Comparison of ENCODE assay signal across 19 cellular contexts in genomic region chr11:115916596-115916995, GRCh38.
DNase-seq lines count a peak whose midpoint lies in the region; ATAC-seq and TF ChIP-seq lines count a peak whose summit lies in the region.
"Had no signal": no experiment of that assay in that cellular context is flagged by ENCODE, and none has a peak within 500 bp of the region (broad histone marks: within the 10 kb centered on the region; RNA-seq: fewer than 3 reads in every experiment).

No MANE protein-coding gene starts in this region.

- DNase-seq in DMS153 treated with DMSO at 0.1 percent for 48 hours (lab: John Stamatoyannopoulos, UW; ENCODE audit: unreplicated experiment) (peak; percentile 45), MG63 (peak; percentile 46), NCI-H345 (lab: John Stamatoyannopoulos, UW) (peak; percentile 54), left lung (peak in 1 of 2 donors; percentile 46), T1000 (lab: John Stamatoyannopoulos, UW) (no peak), H7 (no peak), cerebellar cortex (ENCODE audit: low spot score) (no peak), foreskin fibroblast (no peak)
- DNase-seq: activated B cell treated with CpG ODN at 0.5 μM for 24 hours; activated CD4-positive, alpha-beta T cell treated with anti-CD3 and anti-CD28 coated beads, Interleukin-2, amount 50 U/mL, for 4 hours; aorta; NCI-H774; OCI-M1; posterior cingulate gyrus; sigmoid colon; tibial artery had no signal

- ATAC-seq in left lung: peak; percentile 56
- ATAC-seq: activated T-helper 17 cell treated with anti-CD3 and anti-CD28 coated beads, Interleukin-2, amount 50 U/mL, for 72 hours had no signal

- intact Hi-C loops in left lung (cut with DNase I): no loop called here

- H3K4me3 ChIP-seq in MG63 (no peak overlapping the region), left lung (no peak overlapping the region), H7 (ENCODE audit: insufficient read depth, low read depth, low read length) (no peak overlapping the region), foreskin fibroblast (ENCODE audit: low read depth in 1 of 2, low read length in 2 of 2) (no peak overlapping the region)
- H3K4me3 ChIP-seq: cardiac muscle cell, sigmoid colon, tibial artery had no signal

- H3K9me3 ChIP-seq in MG63: no peaks in the 10 kb centered on the region
- no peaks in the 10 kb centered on the region for H3K9me3 ChIP-seq in left lung
- H3K9me3 ChIP-seq: sigmoid colon, tibial artery had no signal

- no peak for TF ChIP-seq CTCF in left lung (IDR thresholded peaks at IDR 0.05)
- no peak for TF ChIP-seq CTCF in foreskin fibroblast (IDR thresholded peaks at IDR 0.05; ENCODE audit: low read depth, low read length)

- no peaks in the 10 kb centered on the region for H3K27me3 ChIP-seq in MG63
- no peaks in the 10 kb centered on the region for H3K27me3 ChIP-seq in left lung
- H3K27me3 ChIP-seq in H7 (ENCODE audit: control insufficient read depth, insufficient read depth, low read length): no peaks in the 10 kb centered on the region; the same call in 1 of the 2 replicates
- H3K27me3 ChIP-seq: sigmoid colon, tibial artery had no signal

- peaks cover 0 to 26% of the 10 kb centered on the region in 2 donors for H3K4me1 ChIP-seq in left lung
- H3K4me1 ChIP-seq: tibial artery had no signal

- no peak overlapping the region for H3K27ac ChIP-seq in left lung
- H3K27ac ChIP-seq: C4-2B, cardiac muscle cell, sigmoid colon, tibial artery had no signal

- no peaks in the 10 kb centered on the region for H3K36me3 ChIP-seq in MG63
- H3K36me3 ChIP-seq in left lung: no peaks in the 10 kb centered on the region
- H3K36me3 ChIP-seq in H7 (replicated peaks; ENCODE audit: control insufficient read depth, insufficient read depth, low read length): no peaks in the 10 kb centered on the region
- H3K36me3 ChIP-seq: cardiac muscle cell, sigmoid colon, tibial artery had no signal

Comparison
In these comparisons a context has a peak if more than half of its experiments do, and no peak if none do; other contexts are left out.
1. DNase-seq: peak in DMS153 treated with DMSO at 0.1 percent for 48 hours (single experiment), MG63 (single experiment) and NCI-H345 (single experiment); none in T1000 (single experiment), H7 (single experiment), cerebellar cortex (single experiment) and foreskin fibroblast (0 of 2).